Comparison of ENCODE assay signal across 16 cellular contexts in the genomic region with DNA sequence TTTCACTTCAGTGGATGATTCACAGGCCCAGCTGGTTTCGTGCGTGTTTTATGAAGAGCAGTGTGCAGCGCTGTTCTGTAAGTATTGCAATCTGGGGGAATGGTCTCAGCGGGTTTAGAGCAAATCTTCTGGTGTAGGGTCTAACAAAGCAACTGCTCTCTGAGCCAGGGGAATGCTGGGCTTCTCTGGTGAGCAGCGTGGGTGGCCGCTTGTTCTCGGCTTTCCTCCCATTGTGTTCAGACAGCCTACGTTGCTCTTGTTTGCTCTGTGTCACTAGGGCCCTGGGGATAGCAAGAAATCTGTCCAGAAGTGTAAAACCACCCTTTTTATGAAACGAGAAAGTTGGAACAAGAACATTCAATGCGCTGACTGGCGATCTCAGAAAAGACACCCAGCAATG. TPM values are rescaled to one million over a fixed set of nuclear protein-coding genes. Genes with fewer than 3 reads are reported as not detected.
A peak's percentile ranks its signal among the peaks of the same experiment; 100 is the strongest.
DNase-seq lines count a peak whose midpoint lies in the region; ATAC-seq and TF ChIP-seq lines count a peak whose summit lies in the region.
"Had no signal": no experiment of that assay in that cellular context is flagged by ENCODE, and none has a peak within 500 bp of the region (broad histone marks: within the 10 kb centered on the region; RNA-seq: fewer than 3 reads in every experiment).

No MANE protein-coding gene starts in this region.

- peak overlapping the region in 1 of 3 experiments; percentile 4 for H3K4me3 Mint-ChIP-seq in nephron
- H3K4me3 Mint-ChIP-seq: activated T-helper 17 cell treated with anti-CD3 and anti-CD28 coated beads, Interleukin-2, amount 50 U/mL, for 72 hours; CD8-positive, alpha-beta T cell; T-helper 17 cell had no signal

- peak; percentile 15 for DNase-seq in AG10803 (ENCODE audit: low read depth)
- DNase-seq in SJCRH30 = peak; percentile 82 to 91
- DNase-seq in esophagus muscularis mucosa (ENCODE audit: extremely low spot score) = peak; percentile 77
- no peak for DNase-seq in aorta
- no peak for DNase-seq in epidermal melanocyte (ENCODE audit: insufficient read length, low spot score)
- DNase-seq in hepatic stellate cell (ENCODE audit: low spot score) = no peak
- no peak for DNase-seq in ascending aorta (ENCODE audit: low spot score in 2 of 2)
- DNase-seq: CD8-positive, alpha-beta T cell; hippocampal formation; NCI-H1694 treated with DMSO at 0.1 percent for 48 hours; NCI-H446; stimulated activated CD4-positive, alpha-beta T cell treated with anti-CD3 and anti-CD28 coated beads, Interleukin-2, amount 100 ng/mL, for 48 hours; T-helper 17 cell had no signal

- H3K27ac Mint-ChIP-seq in nephron = peak overlapping the region; percentile 43 to 86 (median 48)
- H3K27ac Mint-ChIP-seq: activated T-helper 17 cell treated with anti-CD3 and anti-CD28 coated beads, Interleukin-2, amount 50 U/mL, for 72 hours; CD8-positive, alpha-beta T cell; T-helper 17 cell had no signal

- WGBS in esophagus muscularis mucosa = 74% methylated on average over 11 of the region's 11 CpGs
- 71% methylated on average over 11 of the region's 11 CpGs for WGBS in aorta, 2 donors

- no peak for ATAC-seq in aorta (ENCODE audit: low FRiP score)
- ATAC-seq: activated T-helper 17 cell treated with anti-CD3 and anti-CD28 coated beads, Interleukin-2, amount 50 U/mL, for 72 hours; CD8-positive, alpha-beta T cell; T-helper 17 cell had no signal

- H3K27me3 ChIP-seq in SJCRH30 (no peaks in the 10 kb centered on the region), esophagus muscularis mucosa (no peaks in the 10 kb centered on the region), aorta (ENCODE audit: control insufficient read depth in 1 of 2, insufficient read depth in 2 of 2, low read length in 1 of 2) (no peaks in the 10 kb centered on the region), ascending aorta (no peaks in the 10 kb centered on the region)

- H3K9me3 Mint-ChIP-seq in nephron = no peaks in the 10 kb centered on the region
- H3K9me3 Mint-ChIP-seq: activated T-helper 17 cell treated with anti-CD3 and anti-CD28 coated beads, Interleukin-2, amount 50 U/mL, for 72 hours; CD8-positive, alpha-beta T cell had no signal

- H3K27me3 Mint-ChIP-seq in nephron (ENCODE audit: low read depth) = no peaks in the 10 kb centered on the region
- H3K27me3 Mint-ChIP-seq: activated T-helper 17 cell treated with anti-CD3 and anti-CD28 coated beads, Interleukin-2, amount 50 U/mL, for 72 hours; T-helper 17 cell had no signal

- H3K4me3 ChIP-seq in AG10803 (ENCODE audit: low read length) (no peak overlapping the region), SJCRH30 (peak overlapping the region; percentile 31), esophagus muscularis mucosa (no peak overlapping the region), aorta (ENCODE audit: low read length in 2 of 2) (no peak overlapping the region), ascending aorta (no peak overlapping the region)
- H3K4me3 ChIP-seq: coronary artery had no signal

- no peaks in the 10 kb centered on the region for H3K36me3 ChIP-seq in SJCRH30
- no peaks in the 10 kb centered on the region for H3K36me3 ChIP-seq in esophagus muscularis mucosa
- no peaks in the 10 kb centered on the region for H3K36me3 ChIP-seq in aorta (ENCODE audit: control insufficient read depth in 1 of 2, insufficient read depth in 2 of 2, low read length in 1 of 2)
- no peaks in the 10 kb centered on the region for H3K36me3 ChIP-seq in ascending aorta

- H3K27ac ChIP-seq in SJCRH30 (peak overlapping the region; percentile 46), esophagus muscularis mucosa (replicated peaks in 1 of 4) (no peak overlapping the region), aorta (ENCODE audit: low read depth in 1 of 2, low read length in 2 of 2) (no peak overlapping the region), ascending aorta (no peak overlapping the region)

- TF ChIP-seq POLR2A in esophagus muscularis mucosa (IDR thresholded peaks at IDR 0.05; ENCODE audit: low read depth) = no peak

- peaks cover 9% of the 10 kb centered on the region for H3K4me1 Mint-ChIP-seq in nephron
- H3K4me1 Mint-ChIP-seq: activated T-helper 17 cell treated with anti-CD3 and anti-CD28 coated beads, Interleukin-2, amount 50 U/mL, for 72 hours; T-helper 17 cell had no signal

- TF ChIP-seq CTCF in AG10803 (conservative IDR thresholded peaks at IDR 0.05; ENCODE audit: low read length) = no peak
- no peak for TF ChIP-seq CTCF in esophagus muscularis mucosa (IDR thresholded peaks at IDR 0.05)
- no peak for TF ChIP-seq CTCF in nephron (IDR thresholded peaks at IDR 0.05; ENCODE audit: unreplicated experiment in 3 of 3)
- TF ChIP-seq CTCF in ascending aorta (IDR thresholded peaks at IDR 0.05) = no peak

- TF ChIP-seq EP300 in esophagus muscularis mucosa (IDR thresholded peaks at IDR 0.05) = no peak

- H3K9me3 ChIP-seq in SJCRH30 (replicated peaks) = no peaks in the 10 kb centered on the region
- H3K9me3 ChIP-seq in esophagus muscularis mucosa = no peaks in the 10 kb centered on the region
- H3K9me3 ChIP-seq in aorta (ENCODE audit: control insufficient read depth, low read length) = no peaks in the 10 kb centered on the region
- no peaks in the 10 kb centered on the region for H3K9me3 ChIP-seq in ascending aorta

- H3K4me1 ChIP-seq in SJCRH30 (peaks cover 52% of the 10 kb centered on the region), esophagus muscularis mucosa (peaks cover 19 to 24% (median 24%) of the 10 kb centered on the region in 4 donors), aorta (ENCODE audit: control insufficient read depth in 1 of 2, insufficient read depth in 2 of 2, low read length in 2 of 2) (peaks cover 2 to 6% of the 10 kb centered on the region in 2 donors), ascending aorta (peaks cover 4 to 15% of the 10 kb centered on the region in 2 donors)

- intact Hi-C loops in esophagus muscularis mucosa (cut with DNase I) = no loop called here
- intact Hi-C loops in aorta (cut with DNase I) = no loop called here
- intact Hi-C loops in ascending aorta (cut with DNase I) = no loop called here

- no peaks in the 10 kb centered on the region for H3K36me3 Mint-ChIP-seq in nephron (ENCODE audit: low read depth)
- H3K36me3 Mint-ChIP-seq: CD8-positive, alpha-beta T cell had no signal

RNA-seq across cellular contexts. Expression of a gene that starts 42.3 kb away (rescaled TPM):
- total RNA-seq in SJCRH30 (2014; rRNA removed; shearing (Covaris generic)) = 103 and 126 TPM in 2 replicates
- total RNA-seq in esophagus muscularis mucosa = 10 to 100 TPM; 51.1 to 80.8 (median 66.5) TPM
- 100 to 1,000 TPM in 1 of 2 donors, 10 to 100 TPM in 1; 49.7 to 158 TPM for total RNA-seq in aorta
- polyA plus RNA-seq in aorta = 100 to 1,000 TPM; 154 to 186 TPM
- total RNA-seq in ascending aorta = 111 TPM

Comparison
In these comparisons a context has a peak if more than half of its experiments do, and no peak if none do; other contexts are left out.
1. DNase-seq: peak in AG10803 (single experiment), SJCRH30 (2 of 2) and esophagus muscularis mucosa (single experiment); none in aorta (0 of 2), epidermal melanocyte (single experiment), hepatic stellate cell (single experiment) and ascending aorta (0 of 2).